ENCODE assay signal across 9 cellular contexts in genomic region chr12:95790912-95791849, GRCh38. TPM values are rescaled to one million over a fixed set of nuclear protein-coding genes. Genes with fewer than 3 reads are reported as not detected.
DNase-seq lines count a peak whose midpoint lies in the region; ATAC-seq and TF ChIP-seq lines count a peak whose summit lies in the region.
"Had no signal": no experiment of that assay in that cellular context is flagged by ENCODE, and none has a peak within 500 bp of the region (broad histone marks: within the 10 kb centered on the region; RNA-seq: fewer than 3 reads in every experiment).

No MANE protein-coding gene starts in this region.

- H3K27me3 ChIP-seq in RWPE2 (ENCODE audit: insufficient read depth, poor library complexity, severe bottlenecking) (no peaks in the 10 kb centered on the region), BE2C (peaks cover 97% of the 10 kb centered on the region)

- ATAC-seq in RWPE2 (ENCODE audit: low read depth) = peak; percentile 54
- ATAC-seq in left lobe of liver = peak; percentile 53

- TF ChIP-seq CTCF in RWPE2 (IDR thresholded peaks at IDR 0.05; ENCODE audit: poor library complexity, severe bottlenecking) (peak; percentile 16), BE2C (IDR thresholded peaks at IDR 0.05; ENCODE audit: low read depth, low read length) (no peak)

- H3K27ac ChIP-seq in RWPE2 (ENCODE audit: poor library complexity, severe bottlenecking) (peak overlapping the region; percentile 58), caudate nucleus (ENCODE audit: low read depth, low read length) (peak overlapping the region; percentile 54)

- DNase-seq in NCI-H1092 treated with DMSO at 0.1 percent for 48 hours (lab: John Stamatoyannopoulos, UW) = peak; percentile 17
- no peak for DNase-seq in NCI-H1092 (lab: John Stamatoyannopoulos, UW)
- DNase-seq in RWPE2 (ENCODE audit: low spot score) = no peak
- DNase-seq in caudate nucleus (lab: John Stamatoyannopoulos, UW) = peak in 11 of 61 donors; percentile 5 to 41 (median 13)
- peak; percentile 53 for DNase-seq in left lobe of liver (ENCODE audit: low spot score)
- DNase-seq in stimulated activated CD8-positive, alpha-beta memory T cell treated with anti-CD3 and anti-CD28 coated beads, Interleukin-7, amount 100 ng/mL, for 4 hours (ENCODE audit: low read depth in 2 of 2) = peak; percentile 5 to 9
- DNase-seq in NCI-H446 treated with DMSO at 0.1 percent for 48 hours (lab: John Stamatoyannopoulos, UW) = no peak
- DNase-seq in BE2C = no peak

- no peaks in the 10 kb centered on the region for H3K9me3 ChIP-seq in RWPE2 (ENCODE audit: severe bottlenecking)
- H3K9me3 ChIP-seq in BE2C = no peaks in the 10 kb centered on the region

- H3K36me3 ChIP-seq in RWPE2 (ENCODE audit: low read depth) = peaks cover 8% of the 10 kb centered on the region; the same call in 1 of the 2 replicates
- no peaks in the 10 kb centered on the region for H3K36me3 ChIP-seq in BE2C

- H3K4me3 ChIP-seq in RWPE2 (ENCODE audit: severe bottlenecking) (peak overlapping the region; percentile 93), BE2C (ENCODE audit: low read depth, low read length) (no peak overlapping the region)

- H3K4me1 ChIP-seq in RWPE2 (ENCODE audit: insufficient read depth, poor library complexity, severe bottlenecking) = peaks cover 15% of the 10 kb centered on the region
- H3K4me1 ChIP-seq in BE2C = no peaks in the 10 kb centered on the region

RNA-seq across cellular contexts. Expression of gene NTN4, which starts 0.6 kb away (rescaled TPM):
- total RNA-seq in left lobe of liver = 20.7 TPM
- not detected for polyA plus RNA-seq in BE2C (2012; ENCODE audit: insufficient read depth, insufficient read length, low read depth)
- total RNA-seq: activated CD8-positive, alpha-beta memory T cell treated with anti-CD3 and anti-CD28 coated beads for 36 hours had no signal

Comparison
In these comparisons a context has a peak if more than half of its experiments do, and no peak if none do; other contexts are left out.
1. DNase-seq: peak in NCI-H1092 treated with DMSO at 0.1 percent for 48 hours (single experiment), left lobe of liver (single experiment) and stimulated activated CD8-positive, alpha-beta memory T cell treated with anti-CD3 and anti-CD28 coated beads, Interleukin-7, amount 100 ng/mL, for 4 hours (2 of 2); none in NCI-H1092 (single experiment), RWPE2 (single experiment), NCI-H446 treated with DMSO at 0.1 percent for 48 hours (single experiment) and BE2C (single experiment).